ENCODE assay signal across 22 cellular contexts in the genomic region with DNA sequence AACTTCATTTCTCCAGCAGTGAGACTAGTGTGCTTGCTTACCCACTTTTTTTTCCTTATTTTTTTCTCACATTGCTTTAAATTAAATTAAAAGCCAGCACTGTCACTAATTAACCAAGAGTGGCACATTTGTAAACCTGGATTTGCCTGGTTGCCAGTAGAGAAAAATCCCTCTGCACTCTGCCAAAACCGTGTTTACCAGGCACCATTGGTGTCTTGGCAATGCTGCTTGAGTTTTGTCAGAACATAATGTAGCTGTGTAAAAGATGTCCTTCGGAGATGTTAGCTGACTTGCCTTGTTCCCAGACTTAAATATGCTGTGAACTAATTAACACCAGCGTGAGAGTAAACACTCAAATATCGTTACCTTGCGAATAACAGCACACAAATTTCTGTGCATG.
"Had no signal": no experiment of that assay in that cellular context is flagged by ENCODE, and none has a peak within 500 bp of the region (broad histone marks: within the 10 kb centered on the region; RNA-seq: fewer than 3 reads in every experiment).

No MANE protein-coding gene starts in this region.

- H3K9me3 Mint-ChIP-seq: type B pancreatic cell had no signal

- H3K4me3 Mint-ChIP-seq: activated CD4-positive, alpha-beta memory T cell treated with anti-CD3 and anti-CD28 coated beads, Interleukin-2, amount 10 ng/mL, durations not matched to agents 7 days and 5 days; activated T-cell treated with anti-CD3 and anti-CD28 coated beads, Interleukin-2, amount 50 U/mL, for 4 hours; activated T-helper 17 cell treated with anti-CD3 and anti-CD28 coated beads, Interleukin-2, amount 50 U/mL, for 72 hours; central memory CD8-positive, alpha-beta T cell; natural killer cell treated with Interleukin-12 subunit alpha and Interleukin-12 subunit beta and Interleukin-15 and Interleukin-18, amount 100 ng/mL, for 72 hours; T-helper 17 cell; type B pancreatic cell had no signal

- H3K27me3 Mint-ChIP-seq: activated CD4-positive, alpha-beta memory T cell treated with anti-CD3 and anti-CD28 coated beads, Interleukin-2, amount 10 ng/mL, durations not matched to agents 7 days and 5 days; activated T-helper 17 cell treated with anti-CD3 and anti-CD28 coated beads, Interleukin-2, amount 50 U/mL, for 72 hours; central memory CD8-positive, alpha-beta T cell; natural killer cell treated with Interleukin-12 subunit alpha and Interleukin-12 subunit beta and Interleukin-15 and Interleukin-18, amount 100 ng/mL, for 72 hours; T-helper 17 cell; type B pancreatic cell had no signal

- H3K36me3 Mint-ChIP-seq: type B pancreatic cell had no signal

- H3K4me1 Mint-ChIP-seq: activated CD4-positive, alpha-beta memory T cell treated with anti-CD3 and anti-CD28 coated beads, Interleukin-2, amount 10 ng/mL, durations not matched to agents 7 days and 5 days; activated T-helper 17 cell treated with anti-CD3 and anti-CD28 coated beads, Interleukin-2, amount 50 U/mL, for 72 hours; central memory CD8-positive, alpha-beta T cell; T-helper 17 cell had no signal

- ATAC-seq: activated CD4-positive, CD25-positive, alpha-beta regulatory T cell treated with anti-CD3 and anti-CD28 coated beads, Interleukin-2, amount 50 U/mL, for 24 hours; activated T-cell treated with anti-CD3 and anti-CD28 coated beads, Interleukin-2, amount 50 U/mL, for 4 hours; activated T-helper 17 cell treated with anti-CD3 and anti-CD28 coated beads, Interleukin-2, amount 50 U/mL, for 72 hours; gastrocnemius medialis; left cardiac atrium; left ventricle myocardium superior; mucosa of descending colon; natural killer cell treated with Interleukin-12 subunit alpha and Interleukin-12 subunit beta and Interleukin-15 and Interleukin-18, amount 100 ng/mL, for 72 hours; right lobe of liver; stimulated activated naive CD8-positive, alpha-beta T cell treated with anti-CD3 and anti-CD28 coated beads, Interleukin-15, Interleukin-2, amounts not matched to agents 100 U/mL and 50 U/mL, for 24 hours; T-helper 17 cell had no signal

- DNase-seq: activated CD4-positive, alpha-beta memory T cell treated with anti-CD3 and anti-CD28 coated beads, Interleukin-2, amount 10 ng/mL, durations not matched to agents 7 days and 5 days; activated CD4-positive, alpha-beta T cell treated with anti-CD3 and anti-CD28 coated beads for 48 hours; activated gamma-delta T cell treated with Interleukin-2 at 50 U/mL for 16 hours; activated naive CD4-positive, alpha-beta T cell treated with anti-CD3 and anti-CD28 coated beads, Interleukin-2, amount 50 U/mL, for 16 hours; activated T-cell treated with anti-CD3 and anti-CD28 coated beads, Interleukin-2, amount 50 U/mL, for 4 hours; amniotic stem cell; effector memory CD4-positive, alpha-beta T cell; gastrocnemius medialis; left cardiac atrium; left ventricle myocardium superior; mucosa of descending colon; right lobe of liver; stimulated activated CD4-positive, alpha-beta T cell treated with anti-CD3 and anti-CD28 coated beads, Interleukin-4, amount 100 ng/mL, for 1 hour; stimulated activated naive CD8-positive, alpha-beta T cell treated with anti-CD3 and anti-CD28 coated beads, Interleukin-15, Interleukin-2, amounts not matched to agents 100 U/mL and 50 U/mL, for 24 hours; T-helper 17 cell; T1000; WERI-Rb-1 had no signal

- H3K27ac Mint-ChIP-seq: activated CD4-positive, alpha-beta memory T cell treated with anti-CD3 and anti-CD28 coated beads, Interleukin-2, amount 10 ng/mL, durations not matched to agents 7 days and 5 days; activated T-helper 17 cell treated with anti-CD3 and anti-CD28 coated beads, Interleukin-2, amount 50 U/mL, for 72 hours; natural killer cell treated with Interleukin-12 subunit alpha and Interleukin-12 subunit beta and Interleukin-15 and Interleukin-18, amount 100 ng/mL, for 72 hours; T-helper 17 cell; type B pancreatic cell had no signal
